ENCODE assay signal across 1 cellular context in the genomic region with DNA sequence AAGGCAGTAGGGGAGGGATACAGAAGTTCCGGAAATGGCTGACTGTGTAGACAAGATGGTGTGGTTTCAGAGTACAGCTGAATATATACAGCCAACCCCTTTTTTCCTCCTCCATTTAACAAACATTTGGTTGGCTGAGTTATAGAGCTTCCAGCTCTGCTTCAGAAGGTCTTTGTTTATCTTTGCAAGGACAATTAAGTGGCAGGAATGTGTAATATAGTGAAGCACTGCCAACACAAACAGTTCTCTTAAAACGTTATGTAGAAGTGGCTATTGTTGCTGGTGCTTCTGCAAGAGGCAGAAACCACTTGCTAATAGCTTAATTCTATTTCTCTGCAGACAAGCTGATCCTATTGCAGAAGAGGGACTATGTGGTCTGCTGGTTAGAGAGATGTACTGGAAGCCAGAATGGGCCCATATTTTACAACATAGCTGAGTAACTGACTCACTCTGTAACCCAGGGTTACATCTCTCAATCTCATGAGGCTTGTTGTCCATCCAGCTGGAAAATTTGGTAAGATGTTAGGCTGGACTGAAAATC.
A peak's percentile ranks its signal among the peaks of the same experiment; 100 is the strongest.
TF ChIP-seq lines count a peak whose summit lies in the region.

No MANE protein-coding gene starts in this region.

TF ChIP-seq in HEK293, 187 proteins besides CTCF, POLR2A, EP300 and RAD21 (continued from another document):
- TF ChIP-seq ZBTB8A (tag by site-specific recombination; IDR thresholded peaks at IDR 0.05) (peak; percentile 54; the same call in 1 of the 2 replicates), SCRT1 (tag by site-specific recombination; IDR thresholded peaks at IDR 0.05; ENCODE audit: borderline replicate concordance) (peak; percentile 56; the same call in 1 of the 2 replicates), ZNF510 (tag by site-specific recombination; IDR thresholded peaks at IDR 0.05; ENCODE audit: insufficient replicate concordance) (peak; percentile 65), ZIC2 (tag by site-specific recombination; IDR thresholded peaks at IDR 0.05) (no peak), ZNF571 (tag by site-specific recombination; IDR thresholded peaks at IDR 0.05) (no peak), ZNF324 (tag by site-specific recombination; IDR thresholded peaks at IDR 0.05) (peak; percentile 94), ZNF521 (tag by site-specific recombination; IDR thresholded peaks at IDR 0.05) (no peak), REPIN1 (tag by site-specific recombination; IDR thresholded peaks at IDR 0.05; ENCODE audit: low read depth) (no peak; the same call in 1 of the 2 replicates), ZNF670 (tag by site-specific recombination; IDR thresholded peaks at IDR 0.05; ENCODE audit: low read depth) (no peak), ZNF239 (tag by site-specific recombination; IDR thresholded peaks at IDR 0.05) (no peak), GLI2 (tag by site-specific recombination; IDR thresholded peaks at IDR 0.05; ENCODE audit: borderline replicate concordance, low read depth) (peak; percentile 91), WT1 (tag by site-specific recombination; IDR thresholded peaks at IDR 0.05) (peak; percentile 75), ZNF843 (tag by site-specific recombination; IDR thresholded peaks at IDR 0.05) (peak; percentile 97), ZNF174 (tag by site-specific recombination; IDR thresholded peaks at IDR 0.05) (peak; percentile 65; the same call in 1 of the 2 replicates), ZNF37A (tag by site-specific recombination; IDR thresholded peaks at IDR 0.05) (0 out of 2 replicates have a peak, but pooled peaks have one; percentile 7), ZNF214 (tag by site-specific recombination; IDR thresholded peaks at IDR 0.05; ENCODE audit: borderline replicate concordance) (no peak; the same call in 1 of the 2 replicates), HOXC10 (CRISPR knock-in tag; IDR thresholded peaks at IDR 0.05) (no peak), ZFP41 (tag by site-specific recombination; IDR thresholded peaks at IDR 0.05; ENCODE audit: borderline replicate concordance) (no peak), ZNF621 (tag by site-specific recombination; IDR thresholded peaks at IDR 0.05) (no peak), ZNF140 (tag by site-specific recombination; IDR thresholded peaks at IDR 0.05) (no peak), ZBTB1 (tag by site-specific recombination; IDR thresholded peaks at IDR 0.05) (0 out of 2 replicates have a peak, but pooled peaks have one; percentile 46), ZNF433 (tag by site-specific recombination; IDR thresholded peaks at IDR 0.05; ENCODE audit: low read depth) (no peak), ZNF776 (tag by site-specific recombination; IDR thresholded peaks at IDR 0.05; ENCODE audit: borderline replicate concordance) (no peak), ZNF791 (tag by site-specific recombination; IDR thresholded peaks at IDR 0.05) (no peak), ZNF785 (tag by site-specific recombination; IDR thresholded peaks at IDR 0.05) (no peak), FEZF1 (tag by site-specific recombination; IDR thresholded peaks at IDR 0.05) (peak; percentile 98), BCL11A (tag by site-specific recombination; IDR thresholded peaks at IDR 0.05; ENCODE audit: low read depth) (peak; percentile 90; the same call in 1 of the 2 replicates), ZNF335 (tag by site-specific recombination; conservative IDR thresholded peaks at IDR 0.05) (peak; percentile 54), ZNF654 (tag by site-specific recombination; IDR thresholded peaks at IDR 0.05; ENCODE audit: low read depth) (peak; percentile 32)
- TF ChIP-seq, protein P1, sequence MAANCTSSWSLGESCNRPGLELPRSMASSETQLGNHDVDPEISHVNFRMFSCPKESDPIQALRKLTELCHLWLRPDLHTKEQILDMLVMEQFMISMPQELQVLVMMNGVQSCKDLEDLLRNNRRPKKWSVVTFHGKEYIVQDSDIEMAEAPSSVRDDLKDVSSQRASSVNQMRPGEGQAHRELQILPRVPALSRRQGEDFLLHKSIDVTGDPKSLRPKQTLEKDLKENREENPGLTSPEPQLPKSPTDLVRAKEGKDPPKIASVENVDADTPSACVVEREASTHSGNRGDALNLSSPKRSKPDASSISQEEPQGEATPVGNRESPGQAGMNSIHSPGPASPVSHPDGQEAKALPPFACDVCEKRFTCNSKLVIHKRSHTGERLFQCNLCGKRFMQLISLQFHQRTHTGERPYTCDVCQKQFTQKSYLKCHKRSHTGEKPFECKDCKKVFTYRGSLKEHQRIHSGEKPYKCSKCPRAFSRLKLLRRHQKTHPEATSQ (tag by site-specific recombination; IDR thresholded peaks at IDR 0.05) = peak; percentile 50
- TF ChIP-seq, protein P2, sequence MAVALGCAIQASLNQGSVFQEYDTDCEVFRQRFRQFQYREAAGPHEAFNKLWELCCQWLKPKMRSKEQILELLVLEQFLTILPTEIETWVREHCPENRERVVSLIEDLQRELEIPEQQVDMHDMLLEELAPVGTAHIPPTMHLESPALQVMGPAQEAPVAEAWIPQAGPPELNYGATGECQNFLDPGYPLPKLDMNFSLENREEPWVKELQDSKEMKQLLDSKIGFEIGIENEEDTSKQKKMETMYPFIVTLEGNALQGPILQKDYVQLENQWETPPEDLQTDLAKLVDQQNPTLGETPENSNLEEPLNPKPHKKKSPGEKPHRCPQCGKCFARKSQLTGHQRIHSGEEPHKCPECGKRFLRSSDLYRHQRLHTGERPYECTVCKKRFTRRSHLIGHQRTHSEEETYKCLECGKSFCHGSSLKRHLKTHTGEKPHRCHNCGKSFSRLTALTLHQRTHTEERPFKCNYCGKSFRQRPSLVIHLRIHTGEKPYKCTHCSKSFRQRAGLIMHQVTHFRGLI (tag by site-specific recombination; IDR thresholded peaks at IDR 0.05) = peak; percentile 58; the same call in 1 of the 2 replicates
TF ChIP-seq in HEK293: peak in this region for 91.
